In genomic region chr4:75673027-75673958, GRCh38 we compare ENCODE assay signal across 1 cellular context.
TF ChIP-seq lines count a peak whose summit lies in the region.

TSS of gene G3BP2 (minus strand) at chr4:75673411. CDS start at chr4:75662025, 11,386 bp downstream.

TF ChIP-seq in HEK293, 187 proteins besides CTCF, POLR2A, EP300 and RAD21 (continued from another document):
- TF ChIP-seq PRDM10 (tag by site-specific recombination; IDR thresholded peaks at IDR 0.05) (peak; percentile 55), ZNF302 (tag by site-specific recombination; IDR thresholded peaks at IDR 0.05; ENCODE audit: low read depth) (no peak), ZNF184 (tag by site-specific recombination; IDR thresholded peaks at IDR 0.05) (no peak), ZNF488 (tag by site-specific recombination; IDR thresholded peaks at IDR 0.05) (no peak), ZNF214 (tag by site-specific recombination; IDR thresholded peaks at IDR 0.05; ENCODE audit: borderline replicate concordance) (no peak), ZNF791 (tag by site-specific recombination; IDR thresholded peaks at IDR 0.05) (no peak), ZNF837 (tag by site-specific recombination; IDR thresholded peaks at IDR 0.05) (no peak), ZNF148 (tag by site-specific recombination; IDR thresholded peaks at IDR 0.05; ENCODE audit: borderline replicate concordance) (no peak), ZNF341 (tag by site-specific recombination; IDR thresholded peaks at IDR 0.05; ENCODE audit: low read depth) (peak; percentile 54; the same call in 1 of the 2 replicates), ZNF280C (tag by site-specific recombination; IDR thresholded peaks at IDR 0.05) (no peak), ZNF24 (tag by site-specific recombination; IDR thresholded peaks at IDR 0.05) (no peak), PRDM1 (tag by site-specific recombination; IDR thresholded peaks at IDR 0.05) (no peak), ZNF248 (tag by site-specific recombination; IDR thresholded peaks at IDR 0.05) (no peak), ZNF501 (tag by site-specific recombination; IDR thresholded peaks at IDR 0.05) (peak; percentile 41; the same call in 1 of the 2 replicates), ZXDB (tag by site-specific recombination; IDR thresholded peaks at IDR 0.05) (peak; percentile 100), SP3 (tag by site-specific recombination; IDR thresholded peaks at IDR 0.05) (peak; percentile 84), REPIN1 (tag by site-specific recombination; IDR thresholded peaks at IDR 0.05; ENCODE audit: low read depth) (no peak), ZNF76 (tag by site-specific recombination; IDR thresholded peaks at IDR 0.05; ENCODE audit: borderline replicate concordance, low read depth) (peak; percentile 53; the same call in 1 of the 2 replicates), ZNF266 (tag by site-specific recombination; IDR thresholded peaks at IDR 0.05; ENCODE audit: low read depth) (no peak), ZNF311 (tag by site-specific recombination; IDR thresholded peaks at IDR 0.05; ENCODE audit: borderline replicate concordance) (no peak), ZNF239 (tag by site-specific recombination; IDR thresholded peaks at IDR 0.05) (no peak), KLF10 (tag by site-specific recombination; IDR thresholded peaks at IDR 0.05) (peak; percentile 73; the same call in 1 of the 2 replicates), ZBTB17 (tag by site-specific recombination; IDR thresholded peaks at IDR 0.05) (no peak), ZNF670 (tag by site-specific recombination; IDR thresholded peaks at IDR 0.05; ENCODE audit: low read depth) (no peak)
